Comparison of ENCODE assay signal across 1 cellular context in genomic region chr17:50461550-50462132, GRCh38.
TF ChIP-seq lines count a peak whose summit lies in the region.

No MANE protein-coding gene starts in this region.

TF ChIP-seq in IMR-90, 13 proteins besides CTCF, POLR2A, EP300 and RAD21:
- TF ChIP-seq SMC3 (IDR thresholded peaks at IDR 0.05; ENCODE audit: low read depth, low read length) (no peak), CEBPB (IDR thresholded peaks at IDR 0.05; ENCODE audit: low read depth, low read length) (no peak), MXI1 (IDR thresholded peaks at IDR 0.05; ENCODE audit: borderline replicate concordance, low read depth, low read length) (no peak), USF2 (IDR thresholded peaks at IDR 0.05; ENCODE audit: low read depth, low read length) (no peak), NFE2L2 (IDR thresholded peaks at IDR 0.05; ENCODE audit: low read depth, low read length) (no peak), CHD1 (IDR thresholded peaks at IDR 0.05; ENCODE audit: low read depth, low read length) (no peak), BHLHE40 (IDR thresholded peaks at IDR 0.05; ENCODE audit: low read depth, low read length) (no peak), FOS (IDR thresholded peaks at IDR 0.05; ENCODE audit: low read depth, low read length) (no peak), RFX5 (IDR thresholded peaks at IDR 0.05; ENCODE audit: low read depth, low read length) (no peak), MAZ (IDR thresholded peaks at IDR 0.05; ENCODE audit: borderline replicate concordance, low read depth, low read length) (no peak), RCOR1 (IDR thresholded peaks at IDR 0.05; ENCODE audit: insufficient replicate concordance, low read length) (no peak), ELK1 (IDR thresholded peaks at IDR 0.05; ENCODE audit: borderline replicate concordance, low read depth, low read length) (no peak), MAFK (IDR thresholded peaks at IDR 0.05; ENCODE audit: low read depth, low read length) (no peak)
